In genomic region chr17:42953669-42954068, GRCh38 we compare ENCODE assay signal across 18 cellular contexts. TPM values are rescaled to one million over a fixed set of nuclear protein-coding genes. Genes with fewer than 3 reads are reported as not detected.
A peak's percentile ranks its signal among the peaks of the same experiment; 100 is the strongest.
DNase-seq lines count a peak whose midpoint lies in the region; ATAC-seq and TF ChIP-seq lines count a peak whose summit lies in the region.
"Had no signal": no experiment of that assay in that cellular context is flagged by ENCODE, and none has a peak within 500 bp of the region (broad histone marks: within the 10 kb centered on the region; RNA-seq: fewer than 3 reads in every experiment).

No MANE protein-coding gene starts in this region.

- H3K36me3 Mint-ChIP-seq in activated naive CD4-positive, alpha-beta T cell treated with anti-CD3 and anti-CD28 coated beads, Interleukin-2, amount 50 U/mL, for 72 hours = peaks cover 4 to 7% of the 10 kb centered on the region in 2 donors

- peaks cover 0 to 8% (median 6%) of the 10 kb centered on the region in 4 donors for H3K4me1 ChIP-seq in stomach
- H3K4me1 ChIP-seq in breast epithelium = no peaks in the 10 kb centered on the region
- H3K4me1 ChIP-seq: A549, SJCRH30 had no signal

- DNase-seq in activated naive CD4-positive, alpha-beta T cell treated with anti-CD3 and anti-CD28 coated beads, Interleukin-2, amount 50 U/mL, for 72 hours (ENCODE audit: low spot score in 2 of 2) = no peak
- no peak for DNase-seq in activated naive CD4-positive, alpha-beta T cell treated with Interleukin-2 at 50 U/mL for 16 hours
- peak; percentile 54 for DNase-seq in NCI-H2196 (lab: John Stamatoyannopoulos, UW; ENCODE audit: unreplicated experiment)
- DNase-seq in dermis blood vessel endothelial cell = peak; percentile 15
- DNase-seq in stomach = peak; percentile 84
- no peak for DNase-seq in breast epithelium (ENCODE audit: low spot score in 2 of 2)
- DNase-seq: CD4-positive, alpha-beta T cell; GF-D8; KBM-7; NCI-H1105; NCI-H187; NCI-H2171; NCI-H510A; RPMI8226; SJCRH30 had no signal

- TF ChIP-seq CTCF in stomach (IDR thresholded peaks at IDR 0.05) (no peak), breast epithelium (IDR thresholded peaks at IDR 0.05) (no peak)

- no peak for TF ChIP-seq EP300 in stomach (IDR thresholded peaks at IDR 0.05)

- intact Hi-C loops in stomach (cut with DNase I; ENCODE audit: low total_unique reads) (loop anchor here (10.0 kb wide), 1 partner anchor 249 kb away; no protein-coding TSS in a partner anchor), breast epithelium (cut with DNase I; ENCODE audit: low total_unique reads) (no loop called here)

- H3K27ac ChIP-seq in stomach = peak overlapping the region in 3 of 5 donors; percentile 25 to 29 (median 28)
- H3K27ac ChIP-seq in breast epithelium = no peak overlapping the region
- H3K27ac ChIP-seq: A549, SJCRH30 had no signal

- H3K36me3 ChIP-seq in stomach = peaks cover 59 to 98% (median 96%) of the 10 kb centered on the region in 4 donors
- peaks cover 12% of the 10 kb centered on the region for H3K36me3 ChIP-seq in breast epithelium

- WGBS in stomach, 5 donors = 30 to 76% (median 44%) methylated on average over 1 of the region's 1 CpG

- H3K9me3 ChIP-seq in stomach (no peaks in the 10 kb centered on the region), breast epithelium (no peaks in the 10 kb centered on the region)
- H3K9me3 ChIP-seq: A549, SJCRH30 had no signal

- no peaks in the 10 kb centered on the region for H3K27me3 ChIP-seq in stomach
- no peaks in the 10 kb centered on the region for H3K27me3 ChIP-seq in breast epithelium
- H3K27me3 ChIP-seq: SJCRH30 had no signal

- no peak for ATAC-seq in activated naive CD4-positive, alpha-beta T cell treated with anti-CD3 and anti-CD28 coated beads, Interleukin-2, amount 50 U/mL, for 72 hours
- ATAC-seq in HG02870 (IDR thresholded peaks at IDR 0.05; ENCODE audit: unreplicated experiment) = no peak
- ATAC-seq: A549, GM23338 had no signal

- TF ChIP-seq POLR2A in stomach (IDR thresholded peaks at IDR 0.05) (no peak), breast epithelium (IDR thresholded peaks at IDR 0.05) (no peak)

- H3K4me3 ChIP-seq in stomach (no peak overlapping the region), breast epithelium (no peak overlapping the region)
- H3K4me3 ChIP-seq: A549, GM23338, SJCRH30 had no signal

- H3K27ac Mint-ChIP-seq in activated naive CD4-positive, alpha-beta T cell treated with anti-CD3 and anti-CD28 coated beads, Interleukin-2, amount 50 U/mL, for 72 hours = peak overlapping the region; percentile 46 to 62
- H3K27ac Mint-ChIP-seq: CD4-positive, alpha-beta T cell; GM23338 had no signal

- no peaks in the 10 kb centered on the region for H3K9me3 Mint-ChIP-seq in activated naive CD4-positive, alpha-beta T cell treated with anti-CD3 and anti-CD28 coated beads, Interleukin-2, amount 50 U/mL, for 72 hours
- H3K9me3 Mint-ChIP-seq: CD4-positive, alpha-beta T cell; GM23338 had no signal

RNA-seq across cellular contexts. Expression of gene AARSD1, which starts 10.6 kb away (rescaled TPM):
- total RNA-seq in activated naive CD4-positive, alpha-beta T cell treated with anti-CD3 and anti-CD28 coated beads, Interleukin-2, amount 50 U/mL, for 72 hours = 10 to 100 TPM; 51.0 to 63.2 TPM
- 16.5 and 20.3 TPM in 2 replicates for total RNA-seq in dermis blood vessel endothelial cell
- total RNA-seq in stomach = 10 to 100 TPM in 4 of 5 donors, 1 to 10 TPM in 1; 6.4 to 64.0 (median 26.8) TPM
- 10 to 100 TPM; 37.7 to 61.2 (median 56.7) TPM for polyA plus RNA-seq in stomach
- total RNA-seq in breast epithelium = 10 to 100 TPM; 25.3 to 34.7 (median 26.5) TPM

RNA-seq across cellular contexts. Expression of gene PTGES3L, which starts 26.2 kb away (rescaled TPM):
- total RNA-seq in activated naive CD4-positive, alpha-beta T cell treated with anti-CD3 and anti-CD28 coated beads, Interleukin-2, amount 50 U/mL, for 72 hours = 1 to 10 TPM; 1.1 to 3.6 TPM
- 0.14 TPM in 1 of 2 replicates, not detected in the other for total RNA-seq in dermis blood vessel endothelial cell
- total RNA-seq in stomach = 1 to 10 TPM in 3 of 5 donors, not detected in 2; 3.6 to 9.8 (median 8.3) TPM
- 1 to 10 TPM in 2 of 3 donors, not detected in 1; 1.3 to 2.9 TPM for polyA plus RNA-seq in stomach
- total RNA-seq in breast epithelium = under 1 TPM in 2 of 3 donors, not detected in 1; 0.44 to 0.66 TPM

RNA-seq across cellular contexts. Expression of gene RUNDC1, which starts 26.7 kb away (rescaled TPM):
- 10 to 100 TPM; 10.7 to 15.2 TPM for total RNA-seq in activated naive CD4-positive, alpha-beta T cell treated with anti-CD3 and anti-CD28 coated beads, Interleukin-2, amount 50 U/mL, for 72 hours
- total RNA-seq in dermis blood vessel endothelial cell = 10.1 and 14.1 TPM in 2 replicates
- total RNA-seq in stomach = 10 to 100 TPM; 12.9 to 51.6 (median 15.2) TPM
- polyA plus RNA-seq in stomach = 1 to 10 TPM; 5.8 to 7.1 (median 6.6) TPM
- 10 to 100 TPM in 2 of 3 donors, 1 to 10 TPM in 1; 8.6 to 25.8 (median 22.3) TPM for total RNA-seq in breast epithelium

RNA-seq across cellular contexts. Expression of gene RPL27, which starts 44.5 kb away (rescaled TPM):
- 1,000 to 10,000 TPM; 1,275 to 1,425 TPM for total RNA-seq in activated naive CD4-positive, alpha-beta T cell treated with anti-CD3 and anti-CD28 coated beads, Interleukin-2, amount 50 U/mL, for 72 hours
- 842 and 1,058 TPM in 2 replicates for total RNA-seq in dermis blood vessel endothelial cell
- total RNA-seq in stomach = 1,000 to 10,000 TPM in 3 of 5 donors, 100 to 1,000 TPM in 2; 251 to 1,639 (median 1,099) TPM
- 1,000 to 10,000 TPM; 2,693 to 4,199 (median 4,058) TPM for polyA plus RNA-seq in stomach
- total RNA-seq in breast epithelium = 1,000 to 10,000 TPM; 1,150 to 3,519 (median 1,958) TPM

RNA-seq across cellular contexts. Expression of gene IFI35, which starts 52.9 kb away (rescaled TPM):
- total RNA-seq in activated naive CD4-positive, alpha-beta T cell treated with anti-CD3 and anti-CD28 coated beads, Interleukin-2, amount 50 U/mL, for 72 hours = 10 to 100 TPM; 33.3 to 62.3 TPM
- total RNA-seq in dermis blood vessel endothelial cell (15.9 and 19.4 TPM in 2 replicates), stomach (100 to 1,000 TPM in 1 of 5 donors, 10 to 100 TPM in 2, 1 to 10 TPM in 2; 4.0 to 145 (median 19.5) TPM), breast epithelium (10 to 100 TPM; 16.2 to 42.3 (median 31.0) TPM)
- polyA plus RNA-seq in stomach = 10 to 100 TPM; 37.6 to 53.0 (median 46.4) TPM
- total RNA-seq: SJCRH30 had no signal

Comparison
In these comparisons a context has a peak if more than half of its experiments do, and no peak if none do; other contexts are left out.
1. DNase-seq: peak in NCI-H2196 (single experiment), dermis blood vessel endothelial cell (single experiment) and stomach (single experiment); none in activated naive CD4-positive, alpha-beta T cell treated with anti-CD3 and anti-CD28 coated beads, Interleukin-2, amount 50 U/mL, for 72 hours (0 of 2), activated naive CD4-positive, alpha-beta T cell treated with Interleukin-2 at 50 U/mL for 16 hours (single experiment) and breast epithelium (0 of 2).
2. H3K27ac ChIP-seq: peak in stomach (3 of 5); none in breast epithelium (0 of 2).